Comparison of ENCODE assay signal across 9 cellular contexts in genomic region chr1:93219443-93219842, GRCh38. TPM values are rescaled to one million over a fixed set of nuclear protein-coding genes. Genes with fewer than 3 reads are reported as not detected.
DNase-seq lines count a peak whose midpoint lies in the region; ATAC-seq and TF ChIP-seq lines count a peak whose summit lies in the region.
"Had no signal": no experiment of that assay in that cellular context is flagged by ENCODE, and none has a peak within 500 bp of the region (broad histone marks: within the 10 kb centered on the region; RNA-seq: fewer than 3 reads in every experiment).

No MANE protein-coding gene starts in this region.

- peak; percentile 62 for ATAC-seq in GM21576 (IDR thresholded peaks at IDR 0.05; ENCODE audit: unreplicated experiment)

- WGBS in sigmoid colon, 2 donors = 57 to 90% methylated on average over 6 of the region's 6 CpGs
- no CpG with 5 or more reads among the region's 6 CpGs for WGBS in mesendoderm (ENCODE audit: extremely low coverage, insufficient coverage, low lambda C conversion rate)

- H4K8ac ChIP-seq in mesendoderm (ENCODE audit: low read depth, low read length) = no peak overlapping the region

- TF ChIP-seq EP300 in sigmoid colon (IDR thresholded peaks at IDR 0.05) = no peak

- H3K4me3 ChIP-seq in DOHH2 (ENCODE audit: low read length) = no peak overlapping the region
- H3K4me3 ChIP-seq in SU-DHL-6 (ENCODE audit: insufficient read depth, low read length, poor library complexity, severe bottlenecking) = no peak overlapping the region
- H3K4me3 ChIP-seq in sigmoid colon = no peak overlapping the region
- no peak overlapping the region for H3K4me3 ChIP-seq in mesendoderm (ENCODE audit: low read length)

- intact Hi-C loops in sigmoid colon (cut with DNase I) = no loop called here

- peaks cover 85% of the 10 kb centered on the region for H3K36me3 ChIP-seq in DOHH2 (ENCODE audit: control insufficient read depth, low read length)
- peaks cover 32% of the 10 kb centered on the region for H3K36me3 ChIP-seq in SU-DHL-6 (ENCODE audit: low read length)
- H3K36me3 ChIP-seq in sigmoid colon = peaks cover 0 to 5% (median 0%) of the 10 kb centered on the region in 4 donors
- H3K36me3 ChIP-seq in mesendoderm (ENCODE audit: control insufficient read depth, insufficient read depth, low read length) = peaks cover 3% of the 10 kb centered on the region

- no peak overlapping the region for H3K4ac ChIP-seq in mesendoderm (ENCODE audit: low read depth, low read length)

- no peak overlapping the region for H2BK15ac ChIP-seq in mesendoderm (replicated peaks; ENCODE audit: low read depth)

- H3K27me3 ChIP-seq in DOHH2 (ENCODE audit: control insufficient read depth, low read length) = no peaks in the 10 kb centered on the region
- H3K27me3 ChIP-seq in SU-DHL-6 (ENCODE audit: low read length) = no peaks in the 10 kb centered on the region
- no peaks in the 10 kb centered on the region for H3K27me3 ChIP-seq in sigmoid colon
- H3K27me3 ChIP-seq in mesendoderm (ENCODE audit: insufficient read depth, low read length, poor library complexity) = no peaks in the 10 kb centered on the region

- no peak for TF ChIP-seq POLR2A in sigmoid colon (IDR thresholded peaks at IDR 0.05)

- peaks cover 25% of the 10 kb centered on the region for H3K4me1 ChIP-seq in DOHH2 (ENCODE audit: control insufficient read depth, low read length)
- H3K4me1 ChIP-seq in sigmoid colon = no peaks in the 10 kb centered on the region
- no peaks in the 10 kb centered on the region for H3K4me1 ChIP-seq in mesendoderm (ENCODE audit: control insufficient read depth, low read depth, low read length)

- H3K79me1 ChIP-seq in mesendoderm (ENCODE audit: low read length) = no peaks in the 10 kb centered on the region

- no peak overlapping the region for H3K18ac ChIP-seq in mesendoderm (ENCODE audit: low read length)

- H4K20me1 ChIP-seq in DOHH2 (ENCODE audit: control insufficient read depth, insufficient read depth, low read depth, low read length) (no peaks in the 10 kb centered on the region), SU-DHL-6 (ENCODE audit: low read depth, low read length) (no peaks in the 10 kb centered on the region)

- H3K23ac ChIP-seq in mesendoderm (ENCODE audit: low read length) = no peak overlapping the region

- H3F3A ChIP-seq in DOHH2 (ENCODE audit: control insufficient read depth, insufficient read depth) (no peaks in the 10 kb centered on the region; the same call in 1 of the 2 replicates), SU-DHL-6 (ENCODE audit: insufficient read depth) (no peaks in the 10 kb centered on the region)

- TF ChIP-seq CTCF in DOHH2 (IDR thresholded peaks at IDR 0.05; ENCODE audit: low read depth, low read length, poor library complexity, severe bottlenecking) (no peak), SU-DHL-6 (IDR thresholded peaks at IDR 0.05; ENCODE audit: insufficient read depth, low read length, poor library complexity, severe bottlenecking) (no peak), sigmoid colon (IDR thresholded peaks at IDR 0.05) (no peak)

- no peaks in the 10 kb centered on the region for H3K9me2 ChIP-seq in DOHH2 (replicated peaks; ENCODE audit: control insufficient read depth, low read length)
- H3K9me2 ChIP-seq in SU-DHL-6 (replicated peaks; ENCODE audit: insufficient read depth, low read length) = no peaks in the 10 kb centered on the region

- H2AK5ac ChIP-seq in mesendoderm (ENCODE audit: low read length) = no peak overlapping the region

- H3K79me2 ChIP-seq in DOHH2 (ENCODE audit: control insufficient read depth, low read length) (no peaks in the 10 kb centered on the region), SU-DHL-6 (ENCODE audit: insufficient read depth, low read length) (no peaks in the 10 kb centered on the region), mesendoderm (ENCODE audit: control insufficient read depth, insufficient read depth, low read length) (no peaks in the 10 kb centered on the region)

- H2BK120ac ChIP-seq in mesendoderm (ENCODE audit: low read depth, low read length) = no peak overlapping the region

- H4K5ac ChIP-seq in mesendoderm (ENCODE audit: low read length) = no peak overlapping the region

- peak overlapping the region; percentile 7 for H3K4me2 ChIP-seq in DOHH2 (ENCODE audit: low read length)
- peak overlapping the region; percentile 8 for H3K4me2 ChIP-seq in SU-DHL-6 (ENCODE audit: low read depth, low read length, poor library complexity, severe bottlenecking)
- H3K4me2 ChIP-seq in mesendoderm (ENCODE audit: low read length) = no peak overlapping the region

- peak; percentile 8 for DNase-seq in fibroblast of peridontal ligament (ENCODE audit: extremely low read depth)
- no peak for DNase-seq in sigmoid colon
- DNase-seq in AG08395 (ENCODE audit: low spot score) = no peak
- no peak for DNase-seq in NCI-H1105 treated with DMSO at 0.1 percent for 48 hours (lab: John Stamatoyannopoulos, UW)
- no peak for DNase-seq in mesendoderm
- DNase-seq: NCI-H2029 treated with DMSO at 0.1 percent for 48 hours had no signal

- no peak overlapping the region for H3K56ac ChIP-seq in mesendoderm (ENCODE audit: low read length)

- no peaks in the 10 kb centered on the region for H3K9me3 ChIP-seq in DOHH2 (ENCODE audit: control insufficient read depth, insufficient read depth, low read length)
- no peaks in the 10 kb centered on the region for H3K9me3 ChIP-seq in SU-DHL-6 (ENCODE audit: insufficient read depth, low read length)
- no peaks in the 10 kb centered on the region for H3K9me3 ChIP-seq in sigmoid colon

- no peak overlapping the region for H2BK5ac ChIP-seq in mesendoderm (ENCODE audit: low read length)

- H3K9ac ChIP-seq in SU-DHL-6 (ENCODE audit: low read length) (no peak overlapping the region), mesendoderm (ENCODE audit: low read length) (no peak overlapping the region)

- H3K27ac ChIP-seq in DOHH2 (ENCODE audit: low read depth, low read length) (0 out of 2 replicates have a peak overlapping the region, but pooled peaks have one; percentile 2), SU-DHL-6 (ENCODE audit: low read depth, low read length) (no peak overlapping the region), sigmoid colon (no peak overlapping the region), mesendoderm (ENCODE audit: low read depth, low read length) (no peak overlapping the region)

- H2AFZ ChIP-seq in SU-DHL-6 (ENCODE audit: low read depth, low read length, severe bottlenecking) = no peak overlapping the region

RNA-seq across cellular contexts. Expression of gene CCDC18, which starts 38.9 kb away (rescaled TPM):
- 1 to 10 TPM; 2.2 to 6.9 (median 3.6) TPM for total RNA-seq in sigmoid colon
- 1 to 10 TPM in 1 of 3 donors, under 1 TPM in 2; 0.60 to 5.8 (median 0.92) TPM for polyA plus RNA-seq in sigmoid colon
- 11.2 TPM for polyA plus RNA-seq in mesendoderm (2013, experiment 1 of 2)
- polyA plus RNA-seq in mesendoderm (2013, experiment 2 of 2) = 11.3 TPM

RNA-seq across cellular contexts. Expression of gene TMED5, which starts 39.2 kb away (rescaled TPM):
- total RNA-seq in sigmoid colon = 10 to 100 TPM; 41.0 to 59.7 (median 47.0) TPM
- 10 to 100 TPM in 2 of 3 donors, 1 to 10 TPM in 1; 9.0 to 24.2 (median 12.7) TPM for polyA plus RNA-seq in sigmoid colon
- 35.7 TPM for polyA plus RNA-seq in mesendoderm (2013, experiment 1 of 2)
- polyA plus RNA-seq in mesendoderm (2013, experiment 2 of 2) = 34.8 TPM
